ENCODE assay signal across 8 cellular contexts in the genomic region with DNA sequence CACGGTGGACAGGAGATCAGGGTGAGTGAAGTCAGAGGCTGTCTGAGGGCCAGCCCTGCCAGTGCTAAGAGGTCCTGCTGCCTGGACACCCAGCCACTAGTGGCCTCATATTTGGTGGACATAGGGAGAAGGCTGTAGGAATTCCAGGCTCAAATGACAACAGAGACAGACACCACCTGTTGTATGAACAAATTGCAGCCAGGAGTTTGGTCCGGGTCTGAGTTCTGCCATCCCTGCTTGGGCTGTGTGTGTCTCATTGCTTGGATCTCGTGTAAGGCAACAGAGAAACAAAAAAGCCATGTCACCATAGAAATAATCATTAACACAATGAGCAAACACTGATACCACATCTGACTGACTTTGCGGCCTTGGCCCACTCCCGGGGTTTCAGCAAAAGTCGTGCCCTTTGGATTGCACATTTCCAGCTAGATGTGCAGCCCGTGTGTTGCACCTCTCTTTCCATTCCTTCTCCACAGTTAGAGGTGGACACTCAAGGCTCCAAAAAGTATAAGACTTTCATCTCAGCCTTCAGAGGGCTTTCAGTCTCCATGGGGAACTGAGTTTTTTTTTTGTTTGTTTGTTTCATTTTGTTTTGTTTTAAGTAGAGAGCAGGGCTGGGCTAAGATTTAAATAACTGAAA.
DNase-seq lines count a peak whose midpoint lies in the region; ATAC-seq, FAIRE-seq and TF ChIP-seq lines count a peak whose summit lies in the region.
"Not testable (repeated sequence)": the region's sequence is repeated elsewhere in the genome, so short reads cannot be mapped to it uniquely, and the experiment has no call there.

No MANE protein-coding gene starts in this region.

- WGBS in body of pancreas, 2 donors, result 14 to 16% methylated on average over 7 of the region's 7 CpGs
- WGBS in heart right ventricle, 2 donors, result 29 to 42% methylated on average over 7 of the region's 7 CpGs
- 48% methylated on average over 7 of the region's 7 CpGs for WGBS in hepatocyte (ENCODE audit: low lambda C conversion rate, missing lambda C conversion rate)
- WGBS in HepG2 (ENCODE audit: low lambda C conversion rate), result 0% methylated on average over 7 of the region's 7 CpGs
- WGBS in stomach, 5 donors, result 24 to 59% (median 30%) methylated on average over 7 of the region's 7 CpGs

- not testable (repeated sequence) for H4K20me1 ChIP-seq in hepatocyte (ENCODE audit: insufficient read depth, poor library complexity, severe bottlenecking); HepG2 (ENCODE audit: insufficient read depth, low read length)

- in situ Hi-C loops in ACHN (cut with HindIII; ENCODE audit: low pct_ligation_motif_present, low pct_unique_long_range_greater_than_20kb, low sequenced_read_pairs); HepG2 (cut with HindIII; ENCODE audit: extremely low pct_ligation_motif_present, low pct_unique_long_range_greater_than_20kb): not testable (repeated sequence)

- peak in 2 of 3 donors; percentile 51 to 70 for TF ChIP-seq POLR2A in body of pancreas (IDR thresholded peaks at IDR 0.05)
- TF ChIP-seq POLR2A in HepG2 (IDR thresholded peaks at IDR 0.05; ENCODE audit: insufficient read depth in 1 of 2, low read depth in 2 of 2, low read length in 2 of 2), result peak; percentile 68 to 85
- TF ChIP-seq POLR2A in stomach (IDR thresholded peaks at IDR 0.05), result not testable (repeated sequence)

- DNase-seq in ACHN (peak; percentile 61), SW480 (ENCODE audit: low spot score) (peak; percentile 7), body of pancreas (peak; percentile 79 to 86 (median 84)), hepatocyte (ENCODE audit: low spot score) (peak; percentile 42), HepG2 (ENCODE audit: low spot score) (peak; percentile 95), myocyte (ENCODE audit: low read depth) (peak; percentile 19), stomach (peak; percentile 63)
- DNase-seq in heart right ventricle, result not testable (repeated sequence)

- H3K79me2 ChIP-seq in hepatocyte; HepG2 (ENCODE audit: insufficient read depth, low read length): not testable (repeated sequence)

- peak; percentile 98 for ATAC-seq in body of pancreas
- ATAC-seq in heart right ventricle, result peak in 6 of 8 donors; percentile 24 to 68 (median 35)
- ATAC-seq in HepG2, result peak; percentile 97

- H3K27ac ChIP-seq in body of pancreas, result peak overlapping the region; percentile 85 to 94 (median 94)
- H3K27ac ChIP-seq in heart right ventricle, result peak overlapping the region in 8 of 10 donors; percentile 40 to 66 (median 52)
- peak overlapping the region; percentile 96 for H3K27ac ChIP-seq in hepatocyte
- peak overlapping the region; percentile 100 for H3K27ac ChIP-seq in HepG2 (ENCODE audit: extremely low read length, insufficient read depth, low read length)
- peak overlapping the region in 3 of 5 donors; percentile 11 to 38 (median 16) for H3K27ac ChIP-seq in stomach

- not testable (repeated sequence) for BruUV-seq in HepG2 (replicated peaks; lab: Mats Ljungman, UMichigan)

- peak; percentile 36 to 89; a peak in 3 of 4 replicates for TF ChIP-seq EP300 in HepG2 (IDR thresholded peaks at IDR 0.05; ENCODE audit: low read depth in 2 of 2, low read length in 2 of 2)
- peak; percentile 95 for TF ChIP-seq EP300 in HepG2 (CRISPR knock-in tag; IDR thresholded peaks at IDR 0.05; ENCODE audit: borderline replicate concordance)
- not testable (repeated sequence) for TF ChIP-seq EP300 in stomach (IDR thresholded peaks at IDR 0.05)

- POLR2A ChIA-PET in HepG2 (lab: Yijun Ruan, JAX), result interaction anchor here (0.7 to 2.6 kb wide), 6 partner anchors 9 to 60 kb away, joined by 3 to 10 read pairs (median 4); no protein-coding TSS in a partner anchor

- H3K4me3 ChIP-seq in body of pancreas, heart right ventricle, hepatocyte, stomach: not testable (repeated sequence)
- H3K4me3 ChIP-seq in HepG2 (replicated peaks in 1 of 3; ENCODE audit: insufficient read depth in 1 of 3, low read depth in 2 of 3, low read length in 3 of 3), result peak overlapping the region in 2 of 3 experiments; percentile 31 to 50; a peak in 3 of 6 replicates

- peak overlapping the region; percentile 49 for H3K4me2 ChIP-seq in hepatocyte
- H3K4me2 ChIP-seq in HepG2 (ENCODE audit: low read depth, low read length), result peak overlapping the region; percentile 76

- intact Hi-C loops in body of pancreas (cut with DNase I); heart right ventricle (cut with DNase I); HepG2 (cut with micrococcal nuclease; ENCODE audit: unreplicated experiment); stomach (cut with DNase I; ENCODE audit: low total_unique reads): not testable (repeated sequence)

- FAIRE-seq in HepG2 (lab: Jason Lieb, UNC), result peak; percentile 99

- H3K9me3 ChIP-seq in body of pancreas; heart right ventricle; hepatocyte (ENCODE audit: low read depth); HepG2 (ENCODE audit: low read length); stomach: not testable (repeated sequence)

- TF ChIP-seq CTCF in body of pancreas (IDR thresholded peaks at IDR 0.05); heart right ventricle (IDR thresholded peaks at IDR 0.05); hepatocyte (IDR thresholded peaks at IDR 0.05; ENCODE audit: poor library complexity); stomach (IDR thresholded peaks at IDR 0.05): not testable (repeated sequence)
- peak; percentile 34; the same call in 1 of the 2 replicates for TF ChIP-seq CTCF in HepG2 (CRISPR knock-in tag; IDR thresholded peaks at IDR 0.05)

- not testable (repeated sequence) for H3K36me3 ChIP-seq in body of pancreas (replicated peaks in 1 of 2; ENCODE audit: insufficient read depth in 1 of 2, low read depth in 2 of 2); heart right ventricle; hepatocyte (replicated peaks; ENCODE audit: insufficient read depth, low read depth); HepG2 (replicated peaks in 1 of 2; ENCODE audit: control insufficient read depth in 1 of 2, insufficient read depth in 2 of 2, low read length in 2 of 2); stomach

- not testable (repeated sequence) for H2AFZ ChIP-seq in hepatocyte; HepG2 (ENCODE audit: low read length)

- TF ChIP-seq RAD21 in HepG2 (CRISPR knock-in tag; IDR thresholded peaks at IDR 0.05), result not testable (repeated sequence)

- H3K27me3 ChIP-seq in body of pancreas; hepatocyte; HepG2 (ENCODE audit: control insufficient read depth in 1 of 2, insufficient read depth in 2 of 2, low read length in 2 of 2): not testable (repeated sequence)
- H3K27me3 ChIP-seq in heart right ventricle (peaks cover 0 to 14% (median 0%) of the 10 kb centered on the region in 7 donors), stomach (peaks cover 0 to 22% (median 0%) of the 10 kb centered on the region in 3 donors)

- peak overlapping the region; percentile 83 for H3K9ac ChIP-seq in HepG2 (ENCODE audit: insufficient read depth, low read depth, low read length)

- H3K4me1 ChIP-seq in body of pancreas, result peaks cover 34% of the 10 kb centered on the region
- H3K4me1 ChIP-seq in heart right ventricle, result not testable (repeated sequence)
- peaks cover 19% of the 10 kb centered on the region for H3K4me1 ChIP-seq in hepatocyte (ENCODE audit: insufficient read depth)
- peaks cover 60% of the 10 kb centered on the region for H3K4me1 ChIP-seq in HepG2 (ENCODE audit: insufficient read depth, low read length)
- H3K4me1 ChIP-seq in stomach, result peaks cover 0 to 10% (median 4%) of the 10 kb centered on the region in 4 donors

- CTCF ChIA-PET in HepG2 (lab: Yijun Ruan, JAX; ENCODE audit: low intra/inter-chr PET ratio, low total read pairs), result not testable (repeated sequence)

- not testable (repeated sequence) for H3K9me2 ChIP-seq in hepatocyte (replicated peaks; ENCODE audit: insufficient read depth)

TF ChIP-seq in HepG2, 621 proteins besides CTCF, POLR2A, EP300 and RAD21 (continues in another document):
- TF ChIP-seq MAFK (conservative IDR thresholded peaks at IDR 0.05 in 1 of 2, IDR thresholded peaks at IDR 0.05 in 1 of 2; ENCODE audit: low read length in 2 of 2), result peak in 1 of 2 experiments; percentile 16; a peak in 2 of 4 replicates
- TF ChIP-seq, protein P1, sequence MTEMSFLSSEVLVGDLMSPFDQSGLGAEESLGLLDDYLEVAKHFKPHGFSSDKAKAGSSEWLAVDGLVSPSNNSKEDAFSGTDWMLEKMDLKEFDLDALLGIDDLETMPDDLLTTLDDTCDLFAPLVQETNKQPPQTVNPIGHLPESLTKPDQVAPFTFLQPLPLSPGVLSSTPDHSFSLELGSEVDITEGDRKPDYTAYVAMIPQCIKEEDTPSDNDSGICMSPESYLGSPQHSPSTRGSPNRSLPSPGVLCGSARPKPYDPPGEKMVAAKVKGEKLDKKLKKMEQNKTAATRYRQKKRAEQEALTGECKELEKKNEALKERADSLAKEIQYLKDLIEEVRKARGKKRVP (CRISPR knock-in tag; IDR thresholded peaks at IDR 0.05), result peak in 1 of 2 experiments; percentile 87; a peak in 2 of 4 replicates
- TF ChIP-seq YY1 (IDR thresholded peaks at IDR 0.05; ENCODE audit: insufficient read depth, insufficient replicate concordance, low read depth, low read length), result peak; percentile 16
- TF ChIP-seq ZNF747 (CRISPR knock-in tag; IDR thresholded peaks at IDR 0.05; ENCODE audit: borderline replicate concordance), result peak; percentile 60; the same call in 1 of the 2 replicates
- TF ChIP-seq ZNF703 (CRISPR knock-in tag; IDR thresholded peaks at IDR 0.05; ENCODE audit: borderline replicate concordance), result peak; percentile 67; the same call in 1 of the 2 replicates
- peak; percentile 42; the same call in 1 of the 2 replicates for TF ChIP-seq ZNF501 (CRISPR knock-in tag; IDR thresholded peaks at IDR 0.05)

Comparison
In these comparisons a context has a peak if more than half of its experiments do, and no peak if none do; other contexts are left out.
1. ATAC-seq: peak in every context shown above with its lines; median percentile 98 in body of pancreas; 97 in HepG2; 35 in heart right ventricle.
2. H3K27ac ChIP-seq: peak in every context shown above with its lines; median percentile 100 in HepG2; 96 in hepatocyte; 94 in body of pancreas; 52 in heart right ventricle; 16 in stomach.